Comparison of ENCODE assay signal across 8 cellular contexts in the genomic region with DNA sequence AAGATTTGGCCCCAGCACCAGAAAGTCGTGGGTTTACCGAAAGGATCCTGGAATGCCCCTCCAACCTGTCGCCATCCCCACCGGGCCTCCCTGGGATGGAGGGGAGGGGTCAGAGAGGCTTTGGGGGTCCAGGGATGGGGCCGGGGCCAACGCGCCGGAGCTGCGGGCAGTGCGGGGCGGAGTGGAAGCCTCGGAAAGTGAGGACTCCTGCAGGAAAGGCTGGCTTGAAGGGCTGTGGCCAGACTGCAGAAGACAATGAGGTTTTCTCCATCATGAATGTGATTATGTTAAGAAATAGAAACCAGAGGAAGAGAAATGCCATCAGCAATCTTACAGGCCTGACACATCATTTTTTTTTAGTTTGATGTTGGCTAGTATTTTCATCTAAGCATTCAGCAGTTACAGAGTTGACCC. TPM values are rescaled to one million over a fixed set of nuclear protein-coding genes. Genes with fewer than 3 reads are reported as not detected.
DNase-seq lines count a peak whose midpoint lies in the region; ATAC-seq, FAIRE-seq and TF ChIP-seq lines count a peak whose summit lies in the region.

No MANE protein-coding gene starts in this region.

- H3F3A ChIP-seq in SK-N-SH (replicated peaks; ENCODE audit: insufficient read depth), result peaks cover 5% of the 10 kb centered on the region

- H3K4me3 ChIP-seq in CD8-positive, alpha-beta T cell (ENCODE audit: low read depth, low read length), result peak overlapping the region; percentile 93
- H3K4me3 ChIP-seq in SK-N-SH (ENCODE audit: low read depth in 2 of 2, low read length in 1 of 2) (peak overlapping the region; percentile 80 to 85), kidney (ENCODE audit: low read length in 2 of 2) (peak overlapping the region; percentile 66 to 81)

- CTCF ChIA-PET in CD8-positive, alpha-beta T cell (lab: Charles Lee), result interaction anchor here (1.3 kb wide), 1 partner anchor 230 kb away, joined by 4 read pairs; no protein-coding TSS in a partner anchor
- CTCF ChIA-PET in SK-N-SH (lab: Yijun Ruan, JAX), result interaction anchor here (1.1 to 1.5 kb wide), 3 partner anchors 10 to 195 kb away, joined by 3 read pairs; no protein-coding TSS in a partner anchor

- no peak for TF ChIP-seq RAD21 in SK-N-SH (IDR thresholded peaks at IDR 0.05; ENCODE audit: low read length)

- H3K27ac Mint-ChIP-seq in CD8-positive, alpha-beta T cell, result peak overlapping the region; percentile 94

- intact Hi-C loops in CD8-positive, alpha-beta T cell (cut with DNase I, micrococcal nuclease), result loop anchor here in 1 of 2 experiments (1.0 to 5.0 kb wide), 2 partner anchors 63 to 184 kb away; partner anchors contain the start of genes KLHL24 and PARL
- intact Hi-C loops in kidney (cut with DNase I), result no loop called here

- peak overlapping the region; percentile 79; the same call in 1 of the 2 replicates for H2AFZ ChIP-seq in SK-N-SH (ENCODE audit: low read depth)

- TF ChIP-seq EP300 in SK-N-SH (IDR thresholded peaks at IDR 0.05; ENCODE audit: borderline replicate concordance in 1 of 2, low read depth in 1 of 2, low read length in 1 of 2), result no peak

- POLR2A ChIA-PET in CD8-positive, alpha-beta T cell (lab: Charles Lee), result interaction anchor here (1.4 to 3.8 kb wide), 4 partner anchors 17 to 150 kb away, joined by 3 to 45 read pairs (median 3); partner anchors contain the start of gene KLHL24
- POLR2A ChIA-PET in SK-N-SH (lab: Yijun Ruan, JAX), result interaction anchor here (0.6 to 2.7 kb wide), 6 partner anchors 12 to 547 kb away, joined by 3 to 20 read pairs (median 4); partner anchors contain the start of gene KLHL24

- H4K20me1 ChIP-seq in SK-N-SH (ENCODE audit: insufficient read depth), result peaks cover 42% of the 10 kb centered on the region

- H3K9me3 ChIP-seq in CD8-positive, alpha-beta T cell (ENCODE audit: low read length), result no peaks in the 10 kb centered on the region
- no peaks in the 10 kb centered on the region for H3K9me3 ChIP-seq in SK-N-SH
- no peaks in the 10 kb centered on the region for H3K9me3 ChIP-seq in kidney (ENCODE audit: control insufficient read depth in 1 of 2, low read length in 2 of 2)

- peaks cover 32% of the 10 kb centered on the region for H3K4me1 Mint-ChIP-seq in CD8-positive, alpha-beta T cell (ENCODE audit: low read depth)

- H3K9ac ChIP-seq in SK-N-SH, result peak overlapping the region; percentile 93
- H3K9ac ChIP-seq in kidney (ENCODE audit: low read length in 2 of 2), result peak overlapping the region; percentile 81 to 85

- DNase-seq in CD8-positive, alpha-beta T cell, result peak in 5 of 7 experiments; percentile 3 to 54 (median 24)
- DNase-seq in GM19239 (ENCODE audit: insufficient read length, low spot score), result peak; percentile 42
- peak; percentile 73 for DNase-seq in SK-N-SH
- DNase-seq in central memory CD4-positive, alpha-beta T cell, result peak; percentile 36
- DNase-seq in kidney, result peak; percentile 73
- peak; percentile 48 for DNase-seq in stimulated activated CD4-positive, alpha-beta T cell treated with anti-CD3 and anti-CD28 coated beads, Interleukin-15, amount 100 ng/mL, for 24 hours
- no peak for DNase-seq in GOT3 (lab: John Stamatoyannopoulos, UW)

- WGBS in SK-N-SH (ENCODE audit: low lambda C conversion rate), result 4% methylated on average over 9 of the region's 12 CpGs

- peaks cover 19% of the 10 kb centered on the region for H3K4me1 ChIP-seq in CD8-positive, alpha-beta T cell (ENCODE audit: insufficient read depth, low read length)
- H3K4me1 ChIP-seq in SK-N-SH (ENCODE audit: control insufficient read depth in 1 of 2, insufficient read depth in 2 of 2, low read depth in 1 of 2, low read length in 1 of 2), result peaks cover 0 to 7% of the 10 kb centered on the region in 2 experiments; a peak in 2 of 4 replicates
- peaks cover 0 to 9% of the 10 kb centered on the region in 2 donors for H3K4me1 ChIP-seq in kidney (ENCODE audit: control insufficient read depth in 1 of 2, insufficient read depth in 1 of 2, low read depth in 1 of 2, low read length in 2 of 2)

- peak overlapping the region; percentile 74 for H3K4me2 ChIP-seq in SK-N-SH

- H3K36me3 ChIP-seq in CD8-positive, alpha-beta T cell (ENCODE audit: insufficient read depth, low read length), result no peaks in the 10 kb centered on the region
- H3K36me3 ChIP-seq in SK-N-SH (replicated peaks in 1 of 2; ENCODE audit: control insufficient read depth in 1 of 2, insufficient read depth in 2 of 2, low read length in 1 of 2) (peaks cover 0 to 12% of the 10 kb centered on the region in 2 experiments), kidney (ENCODE audit: control insufficient read depth in 1 of 2, insufficient read depth in 2 of 2, low read length in 2 of 2) (no peaks in the 10 kb centered on the region)

- peak; percentile 41 for ATAC-seq in CD8-positive, alpha-beta T cell
- peak; percentile 24 for ATAC-seq in HG03354 (IDR thresholded peaks at IDR 0.05; ENCODE audit: poor library complexity, severe bottlenecking, unreplicated experiment)

- peaks cover 56% of the 10 kb centered on the region for H3K79me2 ChIP-seq in SK-N-SH (ENCODE audit: insufficient read depth)

- no peaks in the 10 kb centered on the region for H3K9me2 ChIP-seq in SK-N-SH

- H3K4me3 Mint-ChIP-seq in CD8-positive, alpha-beta T cell, result peak overlapping the region; percentile 99

- peak overlapping the region; percentile 74 for H3K27ac ChIP-seq in CD8-positive, alpha-beta T cell (ENCODE audit: low read depth, low read length)
- H3K27ac ChIP-seq in SK-N-SH (ENCODE audit: low read depth in 2 of 2, low read length in 1 of 2), result peak overlapping the region; percentile 78 to 84
- peak overlapping the region; percentile 83 to 89 for H3K27ac ChIP-seq in kidney (ENCODE audit: low read depth in 2 of 2, low read length in 2 of 2)

- H3K27me3 ChIP-seq in CD8-positive, alpha-beta T cell (ENCODE audit: insufficient read depth, low read length), result no peaks in the 10 kb centered on the region
- H3K27me3 ChIP-seq in SK-N-SH (ENCODE audit: insufficient read depth), result no peaks in the 10 kb centered on the region

- H3K36me3 Mint-ChIP-seq in CD8-positive, alpha-beta T cell, result peaks cover 10% of the 10 kb centered on the region

- FAIRE-seq in GM19239 (lab: Jason Lieb, UNC), result peak; percentile 37
- FAIRE-seq in kidney (lab: Jason Lieb, UNC), result no peak

- no peaks in the 10 kb centered on the region for H3K27me3 Mint-ChIP-seq in CD8-positive, alpha-beta T cell (ENCODE audit: low read depth)

- TF ChIP-seq CTCF in CD8-positive, alpha-beta T cell (IDR thresholded peaks at IDR 0.05), result no peak
- TF ChIP-seq CTCF in SK-N-SH (IDR thresholded peaks at IDR 0.05) (no peak), kidney (IDR thresholded peaks at IDR 0.05; ENCODE audit: borderline replicate concordance, extremely low read depth, insufficient read depth) (no peak)

- no peaks in the 10 kb centered on the region for H3K9me3 Mint-ChIP-seq in CD8-positive, alpha-beta T cell

TF ChIP-seq in SK-N-SH, 30 proteins besides CTCF, POLR2A, EP300 and RAD21:
- TF ChIP-seq YY1 (IDR thresholded peaks at IDR 0.05; ENCODE audit: low read depth) (no peak), FOSL2 (IDR thresholded peaks at IDR 0.05; ENCODE audit: borderline replicate concordance, low read depth) (no peak), SIN3A (IDR thresholded peaks at IDR 0.05; ENCODE audit: borderline replicate concordance, low read depth, low read length) (0 out of 2 replicates have a peak, but pooled peaks have one; percentile 44), MEF2A (IDR thresholded peaks at IDR 0.05; ENCODE audit: borderline replicate concordance, low read depth) (no peak), TEAD4 (IDR thresholded peaks at IDR 0.05; ENCODE audit: borderline replicate concordance, insufficient read depth) (no peak)

RNA-seq across cellular contexts. Expression of gene YEATS2, which starts 0.7 kb away (rescaled TPM):
- total RNA-seq in CD8-positive, alpha-beta T cell, result 10 to 100 TPM; 12.1 to 12.4 TPM
- 19.9 and 23.8 TPM in 2 replicates for polyA plus RNA-seq in SK-N-SH (2012; rRNA removed)
- polyA plus RNA-seq in SK-N-SH (2012; cell fraction: cytosol; rRNA removed), result 13.0 and 15.8 TPM in 2 replicates
- polyA plus RNA-seq in SK-N-SH (2012; cell fraction: nucleus; rRNA removed), result 38.8 and 45.1 TPM in 2 replicates
- 20.5 TPM for total RNA-seq in kidney
- 4.7 TPM for polyA plus RNA-seq in kidney (ENCODE audit: insufficient read depth, low read depth, low replicate concordance)
